Comparison of ENCODE assay signal across 21 cellular contexts in the genomic region with DNA sequence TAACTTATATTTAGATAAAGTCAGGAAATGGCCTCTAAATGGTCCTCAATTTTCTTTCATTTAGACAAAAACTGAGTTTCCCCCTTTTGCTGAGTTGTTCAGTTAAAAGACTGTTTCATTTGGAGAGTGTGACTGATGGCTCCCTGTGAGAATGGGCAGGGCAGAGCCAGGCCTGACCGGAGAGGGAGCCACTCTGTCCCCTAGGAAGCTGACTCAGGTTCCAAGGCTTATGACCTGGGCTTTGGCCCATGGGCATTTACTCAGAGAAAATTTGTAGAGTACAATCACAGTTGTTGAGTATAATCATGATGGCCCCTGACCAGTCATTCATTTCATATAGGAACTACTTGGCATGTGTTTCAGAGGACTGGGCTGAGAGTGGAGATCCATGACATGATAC. TPM values are rescaled to one million over a fixed set of nuclear protein-coding genes. Genes with fewer than 3 reads are reported as not detected.
DNase-seq lines count a peak whose midpoint lies in the region; ATAC-seq and TF ChIP-seq lines count a peak whose summit lies in the region.
"Had no signal": no experiment of that assay in that cellular context is flagged by ENCODE, and none has a peak within 500 bp of the region (broad histone marks: within the 10 kb centered on the region; RNA-seq: fewer than 3 reads in every experiment).

No MANE protein-coding gene starts in this region.

- H3K9me3 ChIP-seq in endodermal cell (ENCODE audit: control insufficient read depth, low read length) = no peaks in the 10 kb centered on the region

- TF ChIP-seq CTCF in endodermal cell (conservative IDR thresholded peaks at IDR 0.05) = peak; percentile 15

- no peak overlapping the region for H3K9ac ChIP-seq in endodermal cell (ENCODE audit: extremely low read depth, low read length, poor library complexity, severe bottlenecking)
- H3K9ac ChIP-seq: BLaER1 treated with 17β-estradiol and CSF1 and Interleukin-3, amounts not matched to agents 10 nM and 100 nM had no signal

- DNase-seq in ELR (ENCODE audit: low read depth) (peak; percentile 32), LHCN-M2 (ENCODE audit: low read depth) (peak; percentile 11), RPMI7951 (ENCODE audit: low read depth) (peak; percentile 14), endodermal cell (no peak), RPMI8226 (no peak)
- DNase-seq in activated CD4-positive, alpha-beta T cell treated with anti-CD3 and anti-CD28 coated beads, Interleukin-2, amount 50 U/mL, for 48 hours = no peak
- no peak for DNase-seq in stimulated activated CD4-positive, alpha-beta T cell treated with anti-CD3 and anti-CD28 coated beads, Interleukin-4, amount 100 ng/mL, for 1 hour
- DNase-seq: 8988T; CD4-positive, CD25-positive, alpha-beta regulatory T cell; CD8-positive, alpha-beta memory T cell; COR-L47; DMS 273 treated with DMSO at 0.1 percent for 48 hours; DMS53; DND-41; EL; GOT3; H7 had no signal

- H3K36me3 ChIP-seq in endodermal cell (ENCODE audit: control insufficient read depth, insufficient read depth, low read length) = no peaks in the 10 kb centered on the region
- H3K36me3 ChIP-seq: BLaER1 treated with 17β-estradiol and CSF1 and Interleukin-3, amounts not matched to agents 10 nM and 100 nM had no signal

- H3K4me3 Mint-ChIP-seq in endodermal cell = no peak overlapping the region
- H3K4me3 Mint-ChIP-seq: B cell; CD4-positive, CD25-positive, alpha-beta regulatory T cell; CD8-positive, alpha-beta memory T cell had no signal

- H3K4me1 ChIP-seq in endodermal cell (ENCODE audit: control insufficient read depth, insufficient read depth, low read length) = no peaks in the 10 kb centered on the region
- H3K4me1 ChIP-seq: BLaER1 treated with 17β-estradiol and CSF1 and Interleukin-3, amounts not matched to agents 10 nM and 100 nM had no signal

- H3K27ac ChIP-seq in endodermal cell (ENCODE audit: low read depth, low read length) = no peak overlapping the region
- H3K27ac ChIP-seq: BLaER1 treated with 17β-estradiol and CSF1 and Interleukin-3, amounts not matched to agents 10 nM and 100 nM had no signal

- no peak overlapping the region for H3K4me3 ChIP-seq in endodermal cell (ENCODE audit: low read length)
- H3K4me3 ChIP-seq: BLaER1 treated with 17β-estradiol and CSF1 and Interleukin-3, amounts not matched to agents 10 nM and 100 nM had no signal

- H3K27me3 Mint-ChIP-seq in endodermal cell (ENCODE audit: insufficient read depth) = no peaks in the 10 kb centered on the region
- H3K27me3 Mint-ChIP-seq: B cell; CD4-positive, CD25-positive, alpha-beta regulatory T cell had no signal

- H3K27me3 ChIP-seq in endodermal cell (ENCODE audit: control insufficient read depth, insufficient read depth, low read length, poor library complexity, severe bottlenecking) = no peaks in the 10 kb centered on the region
- H3K27me3 ChIP-seq: BLaER1 treated with 17β-estradiol and CSF1 and Interleukin-3, amounts not matched to agents 10 nM and 100 nM had no signal

- H3K9me3 Mint-ChIP-seq in endodermal cell = no peaks in the 10 kb centered on the region

- no peaks in the 10 kb centered on the region for H3K4me1 Mint-ChIP-seq in endodermal cell

- H3K27ac Mint-ChIP-seq in endodermal cell = no peak overlapping the region
- H3K27ac Mint-ChIP-seq: B cell; CD4-positive, CD25-positive, alpha-beta regulatory T cell had no signal

- ATAC-seq in activated CD4-positive, CD25-positive, alpha-beta regulatory T cell treated with anti-CD3 and anti-CD28 coated beads, Interleukin-2, amount 50 U/mL, for 24 hours = no peak
- ATAC-seq: HCT116 had no signal

- no peaks in the 10 kb centered on the region for H3K36me3 Mint-ChIP-seq in endodermal cell (ENCODE audit: low read depth)
- H3K36me3 Mint-ChIP-seq: CD4-positive, CD25-positive, alpha-beta regulatory T cell; CD8-positive, alpha-beta memory T cell had no signal

- 81 to 100% methylated on average over 1 of the region's 1 CpG for WGBS in endodermal cell (ENCODE audit: insufficient coverage in 1 of 2, insufficient read length in 1 of 2), 2 experiments

RNA-seq across cellular contexts. Expression of gene AIG1, which starts 37.0 kb away (rescaled TPM):
- 41.6 and 46.5 TPM in 2 replicates for total RNA-seq in LHCN-M2 (2014; rRNA removed)
- 54.5 TPM for polyA plus RNA-seq in LHCN-M2 (2012)
- total RNA-seq in RPMI7951 (2014; rRNA removed; shearing (Covaris generic)) = 112 and 115 TPM in 2 replicates
- total RNA-seq in endodermal cell = 10 to 100 TPM; 23.0 to 25.2 TPM
- polyA plus RNA-seq in endodermal cell (2013, experiment 1 of 2) = 26.2 TPM
- polyA plus RNA-seq in endodermal cell (2013, experiment 2 of 2) = 25.1 TPM

Comparison
In these comparisons a context has a peak if more than half of its experiments do, and no peak if none do; other contexts are left out.
1. DNase-seq: peak in ELR (single experiment), LHCN-M2 (single experiment) and RPMI7951 (single experiment); none in endodermal cell (single experiment), activated CD4-positive, alpha-beta T cell treated with anti-CD3 and anti-CD28 coated beads, Interleukin-2, amount 50 U/mL, for 48 hours (0 of 2), stimulated activated CD4-positive, alpha-beta T cell treated with anti-CD3 and anti-CD28 coated beads, Interleukin-4, amount 100 ng/mL, for 1 hour (single experiment) and RPMI8226 (single experiment).